In the genomic region with DNA sequence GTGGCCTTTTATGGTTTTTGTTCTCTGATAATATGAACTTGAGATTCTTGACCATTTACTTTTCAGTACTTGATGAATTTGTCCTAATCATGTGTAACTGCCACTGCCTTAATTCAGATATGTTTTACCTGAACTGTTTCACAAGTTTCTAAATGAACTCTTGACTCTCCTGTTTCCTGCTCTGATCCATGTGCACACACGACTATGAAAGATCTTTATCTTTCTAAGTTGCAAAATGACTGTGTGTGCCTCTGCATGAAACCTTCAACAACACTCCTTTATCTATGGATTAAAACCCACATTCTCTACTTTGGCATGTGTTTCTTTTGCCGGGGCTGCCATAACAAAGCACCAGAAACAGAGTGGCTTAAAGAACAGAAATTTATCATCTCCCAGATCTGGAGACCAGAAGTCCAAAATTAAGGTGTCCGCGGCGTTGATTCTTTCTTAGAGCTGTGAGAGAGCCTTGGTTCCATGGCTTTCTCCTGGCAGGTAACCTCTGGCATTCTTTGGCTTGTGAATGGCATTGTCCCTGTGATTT, we compare ENCODE assay signal across 12 cellular contexts.
DNase-seq lines count a peak whose midpoint lies in the region; ATAC-seq and TF ChIP-seq lines count a peak whose summit lies in the region.
"Had no signal": no experiment of that assay in that cellular context is flagged by ENCODE, and none has a peak within 500 bp of the region (broad histone marks: within the 10 kb centered on the region; RNA-seq: fewer than 3 reads in every experiment).

No MANE protein-coding gene starts in this region.

- H3K9me3 Mint-ChIP-seq in activated T-helper 2 cell treated with anti-CD3 and anti-CD28 coated beads, Interferon-gamma antibody, Interleukin-2, Interleukin-4, amounts not matched to agents 10 μg/mL and 5 μg/mL and 100 μg/mL, durations not matched to agents 14 hours and 24 hours and 36 hours, result peaks cover 24% of the 10 kb centered on the region

- ATAC-seq in GM19351 (IDR thresholded peaks at IDR 0.05; ENCODE audit: unreplicated experiment) (peak; percentile 52), HG03066 (IDR thresholded peaks at IDR 0.05; ENCODE audit: low read depth, unreplicated experiment) (peak; percentile 51), sciatic nerve (no peak)
- ATAC-seq: naive thymus-derived CD4-positive, alpha-beta T cell had no signal

- peak overlapping the region; percentile 3 for H3K4me3 Mint-ChIP-seq in activated T-helper 2 cell treated with anti-CD3 and anti-CD28 coated beads, Interferon-gamma antibody, Interleukin-2, Interleukin-4, amounts not matched to agents 10 μg/mL and 5 μg/mL and 100 μg/mL, durations not matched to agents 14 hours and 24 hours and 36 hours (ENCODE audit: low read depth)
- H3K4me3 Mint-ChIP-seq: activated naive CD4-positive, alpha-beta T cell treated with anti-CD3 and anti-CD28 coated beads, Interleukin-2, amount 50 U/mL, for 24 hours had no signal

- H3K27ac Mint-ChIP-seq in activated T-helper 2 cell treated with anti-CD3 and anti-CD28 coated beads, Interferon-gamma antibody, Interleukin-2, Interleukin-4, amounts not matched to agents 10 μg/mL and 5 μg/mL and 100 μg/mL, durations not matched to agents 14 hours and 24 hours and 36 hours, result peak overlapping the region; percentile 71
- H3K27ac Mint-ChIP-seq: activated naive CD4-positive, alpha-beta T cell treated with anti-CD3 and anti-CD28 coated beads, Interleukin-2, amount 50 U/mL, for 24 hours had no signal

- H3K36me3 Mint-ChIP-seq in activated T-helper 2 cell treated with anti-CD3 and anti-CD28 coated beads, Interferon-gamma antibody, Interleukin-2, Interleukin-4, amounts not matched to agents 10 μg/mL and 5 μg/mL and 100 μg/mL, durations not matched to agents 14 hours and 24 hours and 36 hours (ENCODE audit: low read depth), result peaks cover 6% of the 10 kb centered on the region

- peaks cover 37% of the 10 kb centered on the region for H3K4me1 Mint-ChIP-seq in activated T-helper 2 cell treated with anti-CD3 and anti-CD28 coated beads, Interferon-gamma antibody, Interleukin-2, Interleukin-4, amounts not matched to agents 10 μg/mL and 5 μg/mL and 100 μg/mL, durations not matched to agents 14 hours and 24 hours and 36 hours (ENCODE audit: low read depth)
- H3K4me1 Mint-ChIP-seq: activated naive CD4-positive, alpha-beta T cell treated with anti-CD3 and anti-CD28 coated beads, Interleukin-2, amount 50 U/mL, for 24 hours had no signal

- peak overlapping the region; percentile 68; the same call in 1 of the 2 replicates for H3K27ac ChIP-seq in C4-2B

- DNase-seq in activated T-helper 2 cell treated with anti-CD3 and anti-CD28 coated beads, Interferon-gamma antibody, Interleukin-2, Interleukin-4, amounts not matched to agents 10 μg/mL and 5 μg/mL and 100 μg/mL, durations not matched to agents 14 hours and 24 hours and 36 hours (ENCODE audit: low spot score), result peak; percentile 17
- DNase-seq in sciatic nerve (ENCODE audit: low spot score) (no peak), kidney tubule cell (ENCODE audit: low spot score) (no peak), hypothalamus (lab: John Stamatoyannopoulos, UW) (no peak), cortex of kidney (lab: John Stamatoyannopoulos, UW) (no peak)
- DNase-seq: islet precursor cell; naive thymus-derived CD4-positive, alpha-beta T cell; NCI-H1417 treated with DMSO at 0.1 percent for 48 hours had no signal

- intact Hi-C loops in activated T-helper 2 cell treated with anti-CD3 and anti-CD28 coated beads, Interferon-gamma antibody, Interleukin-2, Interleukin-4, amounts not matched to agents 10 μg/mL and 5 μg/mL and 100 μg/mL, durations not matched to agents 14 hours and 24 hours and 36 hours (cut with micrococcal nuclease), result loop anchor here (1.0 to 2.0 kb wide), 4 partner anchors 10 to 38 kb away; no protein-coding TSS in a partner anchor
- intact Hi-C loops in sciatic nerve (cut with DNase I), result no loop called here

- no peaks in the 10 kb centered on the region for H3K27me3 Mint-ChIP-seq in activated T-helper 2 cell treated with anti-CD3 and anti-CD28 coated beads, Interferon-gamma antibody, Interleukin-2, Interleukin-4, amounts not matched to agents 10 μg/mL and 5 μg/mL and 100 μg/mL, durations not matched to agents 14 hours and 24 hours and 36 hours (ENCODE audit: low read depth)

- no peak for TF ChIP-seq CTCF in C4-2B (conservative IDR thresholded peaks at IDR 0.05)
